In the genomic region with DNA sequence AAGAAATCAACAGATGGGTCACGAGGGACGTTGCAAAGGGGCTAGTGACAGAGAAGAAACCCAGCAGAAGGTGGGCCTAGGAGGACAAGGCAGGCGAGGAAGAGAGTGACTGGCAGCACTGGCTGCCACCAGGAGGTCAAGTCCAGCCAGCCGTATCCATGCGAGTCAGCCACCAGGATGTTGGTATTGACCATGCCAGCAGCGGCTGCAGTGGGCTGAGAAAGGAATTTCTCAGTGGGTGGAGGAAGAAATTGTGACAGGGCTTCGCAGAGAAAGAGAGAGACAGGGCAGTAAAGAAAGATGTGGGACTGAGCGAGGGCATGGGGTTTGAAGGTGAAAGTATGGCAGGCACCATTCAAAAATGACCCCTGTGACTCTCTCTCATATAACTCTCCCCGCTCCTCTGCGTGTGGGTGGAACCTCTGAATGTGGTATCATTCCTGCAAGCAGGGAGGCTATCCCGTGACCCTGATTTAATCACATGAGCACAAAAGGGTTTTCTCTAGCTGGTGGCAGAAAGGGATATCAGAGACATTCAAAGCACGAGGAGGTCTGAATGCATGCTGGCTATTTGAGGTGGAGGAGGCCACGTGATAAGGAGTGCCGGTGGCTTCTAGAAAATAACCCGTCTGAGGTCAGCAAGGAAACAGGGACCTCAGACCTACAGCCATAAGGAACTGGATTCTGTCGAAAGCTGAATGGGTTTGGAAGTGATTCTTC, we compare ENCODE assay signal across 13 cellular contexts. TPM values are rescaled to one million over a fixed set of nuclear protein-coding genes. Genes with fewer than 3 reads are reported as not detected.
DNase-seq lines count a peak whose midpoint lies in the region; ATAC-seq and TF ChIP-seq lines count a peak whose summit lies in the region.
"Had no signal": no experiment of that assay in that cellular context is flagged by ENCODE, and none has a peak within 500 bp of the region (broad histone marks: within the 10 kb centered on the region; RNA-seq: fewer than 3 reads in every experiment).

No MANE protein-coding gene starts in this region.

- H3K27ac Mint-ChIP-seq in CD4-positive, CD25-positive, alpha-beta regulatory T cell, result peak overlapping the region; percentile 47 to 87 (median 75)

- TF ChIP-seq CTCF in osteoblast (IDR thresholded peaks at IDR 0.05; ENCODE audit: extremely low read depth, low read depth, low read length), result no peak
- TF ChIP-seq CTCF in BE2C (IDR thresholded peaks at IDR 0.05; ENCODE audit: low read depth, low read length), result no peak

- H3K9me3 Mint-ChIP-seq in CD4-positive, CD25-positive, alpha-beta regulatory T cell, result peaks cover 0 to 5% (median 0%) of the 10 kb centered on the region in 7 donors

- DNase-seq in CD4-positive, CD25-positive, alpha-beta regulatory T cell, result no peak
- peak; percentile 4 for DNase-seq in RKO (ENCODE audit: low spot score)
- DNase-seq in fibroblast of gingiva (ENCODE audit: low read depth), result peak; percentile 14
- DNase-seq in osteoblast (ENCODE audit: insufficient read length, low spot score, missing footprints), result peak; percentile 85
- DNase-seq in BE2C, result no peak
- DNase-seq in activated CD8-positive, alpha-beta memory T cell treated with anti-CD3 and anti-CD28 coated beads, Interleukin-2, amount 50 U/mL, for 48 hours, result no peak
- no peak for DNase-seq in NCI-H774 (lab: John Stamatoyannopoulos, UW)
- DNase-seq: NCI-H1417 treated with DMSO at 0.1 percent for 48 hours, NCI-H526, upper lobe of left lung had no signal

- H3K27me3 Mint-ChIP-seq in CD4-positive, CD25-positive, alpha-beta regulatory T cell, result no peaks in the 10 kb centered on the region

- peaks cover 96% of the 10 kb centered on the region for H3K36me3 ChIP-seq in CD4-positive, CD25-positive, alpha-beta regulatory T cell (ENCODE audit: control insufficient read depth, insufficient read depth, low read length)
- H3K36me3 ChIP-seq in osteoblast (ENCODE audit: insufficient read depth, low read length), result peaks cover 26% of the 10 kb centered on the region
- H3K36me3 ChIP-seq in BE2C, result no peaks in the 10 kb centered on the region

- ATAC-seq in CD4-positive, CD25-positive, alpha-beta regulatory T cell (ENCODE audit: low read depth in 2 of 2), result no peak
- no peak for ATAC-seq in GM19452 (IDR thresholded peaks at IDR 0.05; ENCODE audit: unreplicated experiment)

- peaks cover 36% of the 10 kb centered on the region for H3K36me3 Mint-ChIP-seq in CD4-positive, CD25-positive, alpha-beta regulatory T cell

- H3K27ac ChIP-seq in CD4-positive, CD25-positive, alpha-beta regulatory T cell (ENCODE audit: insufficient read depth, low read length, poor library complexity, severe bottlenecking), result no peak overlapping the region
- H3K27ac ChIP-seq in osteoblast (ENCODE audit: low read depth, low read length), result peak overlapping the region; percentile 77
- H3K27ac ChIP-seq: left lung, upper lobe of left lung, VCaP had no signal

- no peaks in the 10 kb centered on the region for H4K20me1 ChIP-seq in osteoblast (ENCODE audit: insufficient read depth, low read length)

- no peaks in the 10 kb centered on the region for H3K9me3 ChIP-seq in CD4-positive, CD25-positive, alpha-beta regulatory T cell (ENCODE audit: control insufficient read depth in 2 of 2, low read length in 2 of 2)
- H3K9me3 ChIP-seq in osteoblast (ENCODE audit: low read depth, low read length) (no peaks in the 10 kb centered on the region), BE2C (no peaks in the 10 kb centered on the region)
- H3K9me3 ChIP-seq: left lung, upper lobe of left lung had no signal

- no peak overlapping the region for H3K4me3 Mint-ChIP-seq in CD4-positive, CD25-positive, alpha-beta regulatory T cell

- H3K4me1 ChIP-seq in CD4-positive, CD25-positive, alpha-beta regulatory T cell (ENCODE audit: control insufficient read depth, insufficient read depth, low read length, poor library complexity, severe bottlenecking), result no peaks in the 10 kb centered on the region
- H3K4me1 ChIP-seq in osteoblast (ENCODE audit: insufficient read depth, low read length) (peaks cover 21% of the 10 kb centered on the region), BE2C (peaks cover 6% of the 10 kb centered on the region; the same call in 1 of the 2 replicates)
- H3K4me1 ChIP-seq: upper lobe of left lung had no signal

- no peaks in the 10 kb centered on the region for H3K27me3 ChIP-seq in CD4-positive, CD25-positive, alpha-beta regulatory T cell (ENCODE audit: control insufficient read depth, insufficient read depth, low read length)
- H3K27me3 ChIP-seq in osteoblast (ENCODE audit: insufficient read depth, low read length) (no peaks in the 10 kb centered on the region), BE2C (no peaks in the 10 kb centered on the region)
- H3K27me3 ChIP-seq: left lung, upper lobe of left lung had no signal

- H3K4me1 Mint-ChIP-seq in CD4-positive, CD25-positive, alpha-beta regulatory T cell, result peaks cover 0 to 12% (median 2%) of the 10 kb centered on the region in 4 donors

- no peak overlapping the region for H2AFZ ChIP-seq in osteoblast (ENCODE audit: low read length)

- peak overlapping the region; percentile 51 for H3K4me2 ChIP-seq in osteoblast (ENCODE audit: insufficient read depth, low read length)

- H3K79me2 ChIP-seq in osteoblast (ENCODE audit: insufficient read depth, low read length), result no peaks in the 10 kb centered on the region

- no peak overlapping the region for H3K4me3 ChIP-seq in CD4-positive, CD25-positive, alpha-beta regulatory T cell (ENCODE audit: low read depth, low read length)
- no peak overlapping the region for H3K4me3 ChIP-seq in osteoblast (ENCODE audit: insufficient read depth, low read length)
- no peak overlapping the region for H3K4me3 ChIP-seq in BE2C (ENCODE audit: low read depth, low read length)
- H3K4me3 ChIP-seq: left lung, upper lobe of left lung had no signal

RNA-seq across cellular contexts. Expression of a gene that starts 45.4 kb away (rescaled TPM):
- 40.7 TPM for total RNA-seq in CD4-positive, CD25-positive, alpha-beta regulatory T cell
- polyA plus RNA-seq in CD4-positive, CD25-positive, alpha-beta regulatory T cell, result 10 to 100 TPM; 20.6 to 26.0 (median 24.9) TPM
- total RNA-seq in osteoblast, result 72.5 and 76.7 TPM in 2 replicates
- polyA plus RNA-seq in BE2C (2012; ENCODE audit: insufficient read depth, insufficient read length, low read depth), result 44.8 TPM

Comparison
In these comparisons a context has a peak if more than half of its experiments do, and no peak if none do; other contexts are left out.
1. DNase-seq: peak in RKO (single experiment), fibroblast of gingiva (single experiment) and osteoblast (single experiment); none in CD4-positive, CD25-positive, alpha-beta regulatory T cell (0 of 3), BE2C (single experiment), activated CD8-positive, alpha-beta memory T cell treated with anti-CD3 and anti-CD28 coated beads, Interleukin-2, amount 50 U/mL, for 48 hours (single experiment) and NCI-H774 (single experiment).